Comparison of ENCODE assay signal across 4 cellular contexts in the genomic region with DNA sequence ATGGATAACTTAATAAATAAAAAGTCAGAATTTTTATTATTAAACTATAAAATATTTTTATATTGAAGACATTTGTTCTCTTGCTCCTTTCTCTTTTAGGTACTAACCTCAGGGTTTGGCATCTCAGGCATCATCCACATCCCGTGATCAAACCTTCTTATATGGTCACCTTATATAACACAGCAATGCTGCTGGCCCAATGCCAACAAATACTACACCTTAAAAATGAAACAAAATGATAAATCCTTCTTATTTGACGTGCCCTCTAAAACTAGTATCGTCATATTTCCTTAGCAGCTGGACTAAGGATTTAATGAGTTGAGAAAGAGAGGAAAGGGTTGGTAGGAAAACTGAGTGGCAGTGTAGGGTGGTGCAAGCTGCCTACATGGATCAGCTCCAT.
"Had no signal": no experiment of that assay in that cellular context is flagged by ENCODE, and none has a peak within 500 bp of the region (broad histone marks: within the 10 kb centered on the region; RNA-seq: fewer than 3 reads in every experiment).

No MANE protein-coding gene starts in this region.

- ATAC-seq: HCT116 had no signal

- DNase-seq: GOT3, H7, HFFc6 had no signal
